ENCODE assay signal across 2 cellular contexts in genomic region chr5:31251032-31251431, GRCh38.
TF ChIP-seq lines count a peak whose summit lies in the region.

No MANE protein-coding gene starts in this region.

TF ChIP-seq in IMR-90, 13 proteins besides CTCF, POLR2A, EP300 and RAD21:
- TF ChIP-seq NFE2L2 (IDR thresholded peaks at IDR 0.05; ENCODE audit: low read depth, low read length): no peak
- no peak for TF ChIP-seq CEBPB (IDR thresholded peaks at IDR 0.05; ENCODE audit: low read depth, low read length)
- TF ChIP-seq SMC3 (IDR thresholded peaks at IDR 0.05; ENCODE audit: low read depth, low read length): no peak
- no peak for TF ChIP-seq RCOR1 (IDR thresholded peaks at IDR 0.05; ENCODE audit: insufficient replicate concordance, low read length)
- TF ChIP-seq MXI1 (IDR thresholded peaks at IDR 0.05; ENCODE audit: borderline replicate concordance, low read depth, low read length): no peak
- TF ChIP-seq USF2 (IDR thresholded peaks at IDR 0.05; ENCODE audit: low read depth, low read length): no peak
- no peak for TF ChIP-seq MAZ (IDR thresholded peaks at IDR 0.05; ENCODE audit: borderline replicate concordance, low read depth, low read length)
- no peak for TF ChIP-seq FOS (IDR thresholded peaks at IDR 0.05; ENCODE audit: low read depth, low read length)
- no peak for TF ChIP-seq CHD1 (IDR thresholded peaks at IDR 0.05; ENCODE audit: low read depth, low read length)
- TF ChIP-seq MAFK (IDR thresholded peaks at IDR 0.05; ENCODE audit: low read depth, low read length): no peak
- TF ChIP-seq RFX5 (IDR thresholded peaks at IDR 0.05; ENCODE audit: low read depth, low read length): no peak

TF ChIP-seq in HEK293T, 16 proteins besides CTCF, POLR2A, EP300 and RAD21:
- TF ChIP-seq FOXM1 (IDR thresholded peaks at IDR 0.05; ENCODE audit: borderline replicate concordance) (no peak), SUZ12 (IDR thresholded peaks at IDR 0.05) (no peak), TARDBP (IDR thresholded peaks at IDR 0.05) (no peak), ELF4 (IDR thresholded peaks at IDR 0.05) (no peak), ARNT (IDR thresholded peaks at IDR 0.05) (no peak), FOXK2 (IDR thresholded peaks at IDR 0.05) (no peak), FOXA1 (IDR thresholded peaks at IDR 0.05) (no peak), HDGF (IDR thresholded peaks at IDR 0.05; ENCODE audit: borderline replicate concordance) (no peak), CTBP1 (IDR thresholded peaks at IDR 0.05; ENCODE audit: borderline replicate concordance) (no peak), ZNF384 (IDR thresholded peaks at IDR 0.05) (no peak), LEF1 (IDR thresholded peaks at IDR 0.05; ENCODE audit: borderline replicate concordance) (no peak)
